Comparison of ENCODE assay signal across 31 cellular contexts in genomic region chr12:108594323-108594903, GRCh38. TPM values are rescaled to one million over a fixed set of nuclear protein-coding genes. Genes with fewer than 3 reads are reported as not detected.
"Had no signal": no experiment of that assay in that cellular context is flagged by ENCODE, and none has a peak within 500 bp of the region (broad histone marks: within the 10 kb centered on the region; RNA-seq: fewer than 3 reads in every experiment).

No MANE protein-coding gene starts in this region.

- H3K4me3 ChIP-seq: esophagus squamous epithelium, gastroesophageal sphincter, right lobe of liver, suprapubic skin, tibial artery had no signal

- H3K27me3 Mint-ChIP-seq: central memory CD8-positive, alpha-beta T cell; stimulated activated memory B cell treated with anti-CD40 and anti-IgM and Interleukin-4, amounts not matched to agents 10 μg/mL and 1 μg/mL and 100 μg/mL, for 72 hours had no signal

- H3K27ac ChIP-seq: epithelial cell of prostate, esophagus squamous epithelium, gastroesophageal sphincter, neutrophil, right lobe of liver, suprapubic skin, tibial artery had no signal

- H3K36me3 ChIP-seq: esophagus squamous epithelium, gastroesophageal sphincter, neutrophil, right lobe of liver, suprapubic skin, tibial artery had no signal

- H3K4me1 Mint-ChIP-seq: central memory CD8-positive, alpha-beta T cell; immature natural killer cell had no signal

- DNase-seq: activated CD4-positive, alpha-beta T cell treated with anti-CD3 and anti-CD28 coated beads for 4 hours; activated CD4-positive, alpha-beta T cell treated with anti-CD3 and anti-CD28 coated beads, Interleukin-2, amount 50 U/mL, for 4 hours; activated naive CD4-positive, alpha-beta T cell; activated T-cell treated with anti-CD3 and anti-CD28 coated beads for 4 hours; activated T-cell treated with anti-CD3 and anti-CD28 coated beads, Interleukin-2, amount 50 U/mL, for 72 hours; anterior cingulate cortex; dermis blood vessel endothelial cell; effector CD8-positive, alpha-beta T cell; esophagus squamous epithelium; head of caudate nucleus; hypothalamus; immature natural killer cell; natural killer cell; stimulated activated CD4-positive, alpha-beta T cell treated with anti-CD3 and anti-CD28 coated beads, Interleukin-12 subunit alpha, Interleukin-12 subunit beta, amount 100 ng/mL, for 4 hours; stimulated activated CD4-positive, alpha-beta T cell treated with anti-CD3 and anti-CD28 coated beads, Interleukin-4, amount 100 ng/mL, for 24 hours; stimulated activated CD8-positive, alpha-beta memory T cell treated with anti-CD3 and anti-CD28 coated beads, Interleukin-4, amount 100 ng/mL, for 48 hours; T-helper 1 cell; tibial artery had no signal

- H3K9me3 Mint-ChIP-seq: activated naive CD4-positive, alpha-beta T cell treated with anti-CD3 and anti-CD28 coated beads, Interleukin-2, amount 50 U/mL, for 72 hours; activated T-cell treated with anti-CD3 and anti-CD28 coated beads, Interleukin-2, amount 50 U/mL, for 72 hours; central memory CD8-positive, alpha-beta T cell; immature natural killer cell; memory B cell; natural killer cell; stimulated activated memory B cell treated with anti-CD40 and anti-IgM and Interleukin-4, amounts not matched to agents 10 μg/mL and 1 μg/mL and 100 μg/mL, for 72 hours; T-helper 2 cell treated with Interferon-gamma antibody and Interleukin-4, amounts not matched to agents 5 μg/mL and 100 μg/mL, for 36 hours had no signal

- H3K36me3 Mint-ChIP-seq: activated naive CD4-positive, alpha-beta T cell treated with anti-CD3 and anti-CD28 coated beads, Interleukin-2, amount 50 U/mL, for 72 hours; immature natural killer cell; memory B cell; natural killer cell; stimulated activated memory B cell treated with anti-CD40 and anti-IgM and Interleukin-4, amounts not matched to agents 10 μg/mL and 1 μg/mL and 100 μg/mL, for 72 hours had no signal

- H3K9me3 ChIP-seq: esophagus squamous epithelium, gastroesophageal sphincter, neutrophil, right lobe of liver, suprapubic skin, tibial artery had no signal

- H3K27ac Mint-ChIP-seq: activated naive CD4-positive, alpha-beta T cell treated with anti-CD3 and anti-CD28 coated beads, Interleukin-2, amount 50 U/mL, for 72 hours; activated T-cell treated with anti-CD3 and anti-CD28 coated beads, Interleukin-2, amount 50 U/mL, for 72 hours; immature natural killer cell; memory B cell; natural killer cell; progenitor cell of endocrine pancreas; stimulated activated memory B cell treated with anti-CD40 and anti-IgM and Interleukin-4, amounts not matched to agents 10 μg/mL and 1 μg/mL and 100 μg/mL, for 72 hours; T-helper 2 cell treated with Interferon-gamma antibody and Interleukin-4, amounts not matched to agents 5 μg/mL and 100 μg/mL, for 36 hours had no signal

- H3K4me1 ChIP-seq: right lobe of liver, tibial artery had no signal

- H3K27me3 ChIP-seq: gastroesophageal sphincter, right lobe of liver, suprapubic skin had no signal

- H3K4me3 Mint-ChIP-seq: activated T-cell treated with anti-CD3 and anti-CD28 coated beads, Interleukin-2, amount 50 U/mL, for 72 hours; central memory CD8-positive, alpha-beta T cell; immature natural killer cell; memory B cell; natural killer cell; stimulated activated memory B cell treated with anti-CD40 and anti-IgM and Interleukin-4, amounts not matched to agents 10 μg/mL and 1 μg/mL and 100 μg/mL, for 72 hours; T-helper 2 cell treated with Interferon-gamma antibody and Interleukin-4, amounts not matched to agents 5 μg/mL and 100 μg/mL, for 36 hours had no signal

RNA-seq across cellular contexts. Expression of gene TMEM119, which starts 3.5 kb away (rescaled TPM):
- total RNA-seq: kidney epithelial cell, progenitor cell of endocrine pancreas, renal cortical epithelial cell had no signal

RNA-seq across cellular contexts. Expression of gene SELPLG, which starts 39.3 kb away (rescaled TPM):
- total RNA-seq: progenitor cell of endocrine pancreas had no signal
